12 cellular contexts compared by ENCODE assay signal in the genomic region with DNA sequence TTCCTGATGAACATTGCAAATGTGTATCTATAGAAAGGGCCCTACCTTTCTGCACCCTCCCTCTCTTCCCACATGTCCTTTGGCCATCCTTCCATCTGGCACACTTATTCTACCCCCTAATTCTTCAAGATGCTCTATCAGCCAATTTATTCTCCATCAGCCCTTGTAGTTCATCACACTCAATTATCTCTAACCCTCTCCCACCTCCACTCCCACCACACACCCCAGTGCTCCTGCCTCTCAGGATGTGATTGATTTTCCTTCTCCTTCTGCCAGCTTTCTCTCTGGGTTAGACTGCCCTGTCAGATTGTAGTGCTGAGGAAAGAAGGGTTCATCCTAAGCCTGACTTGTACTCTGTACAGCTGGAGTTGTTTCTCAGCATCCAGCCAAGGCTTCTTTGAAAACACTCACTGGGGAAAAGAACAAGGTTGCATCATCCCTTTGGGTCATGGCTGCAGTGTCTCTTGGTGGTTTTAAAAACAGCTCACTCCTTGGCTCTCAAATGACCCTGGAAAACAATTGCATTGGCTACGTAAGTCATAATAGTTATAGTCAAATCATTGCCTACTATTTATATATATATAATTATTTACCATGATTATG.
A peak's percentile ranks its signal among the peaks of the same experiment; 100 is the strongest.
DNase-seq lines count a peak whose midpoint lies in the region; ATAC-seq and TF ChIP-seq lines count a peak whose summit lies in the region.
"Had no signal": no experiment of that assay in that cellular context is flagged by ENCODE, and none has a peak within 500 bp of the region (broad histone marks: within the 10 kb centered on the region; RNA-seq: fewer than 3 reads in every experiment).

No MANE protein-coding gene starts in this region.

- H3K27ac ChIP-seq in BLaER1 treated with 17β-estradiol and CSF1 and Interleukin-3, amounts not matched to agents 10 nM and 100 nM: peak overlapping the region in 5 of 11 experiments; percentile 2 to 57 (median 36); a peak in 8 of 22 replicates
- no peak overlapping the region for H3K27ac ChIP-seq in CD8-positive, alpha-beta T cell (ENCODE audit: low read depth, low read length)

- H3K9me3 ChIP-seq in BLaER1 treated with 17β-estradiol and CSF1 and Interleukin-3, amounts not matched to agents 10 nM and 100 nM (replicated peaks in 1 of 11): peaks cover 0 to 9% (median 5%) of the 10 kb centered on the region in 11 experiments; a peak in 7 of 22 replicates
- H3K9me3 ChIP-seq in CD8-positive, alpha-beta T cell (ENCODE audit: low read length): no peaks in the 10 kb centered on the region
- H3K9me3 ChIP-seq: BE2C had no signal

- DNase-seq in NCI-H524 (lab: John Stamatoyannopoulos, UW) (peak; percentile 42 to 77), fibroblast of the aortic adventitia (ENCODE audit: low read depth) (peak; percentile 64), neural crest cell (ENCODE audit: low read depth, low spot score) (no peak), ecto neural progenitor cell (ENCODE audit: low spot score) (no peak)
- DNase-seq in activated T-cell treated with anti-CD3 and anti-CD28 coated beads, Interleukin-2, amount 50 U/mL, for 72 hours: no peak
- DNase-seq in CD8-positive, alpha-beta T cell: no peak
- DNase-seq: BE2C, NCI-H2029, RPMI8226 had no signal

- peaks cover 27 to 50% (median 43%) of the 10 kb centered on the region in 10 experiments for H3K4me1 ChIP-seq in BLaER1 treated with 17β-estradiol and CSF1 and Interleukin-3, amounts not matched to agents 10 nM and 100 nM
- H3K4me1 ChIP-seq in CD8-positive, alpha-beta T cell (ENCODE audit: insufficient read depth, low read length): no peaks in the 10 kb centered on the region
- H3K4me1 ChIP-seq: BE2C had no signal

- intact Hi-C loops in CD8-positive, alpha-beta T cell (cut with DNase I, micrococcal nuclease): no loop called here

- H3K36me3 Mint-ChIP-seq in neural crest cell (ENCODE audit: low read depth): peaks cover 11% of the 10 kb centered on the region
- no peaks in the 10 kb centered on the region for H3K36me3 Mint-ChIP-seq in activated T-cell treated with anti-CD3 and anti-CD28 coated beads, Interleukin-2, amount 50 U/mL, for 72 hours (ENCODE audit: insufficient read depth in 2 of 2)
- no peaks in the 10 kb centered on the region for H3K36me3 Mint-ChIP-seq in CD8-positive, alpha-beta T cell

- POLR2A ChIA-PET in CD8-positive, alpha-beta T cell (lab: Charles Lee): no interaction called here

- H3K36me3 ChIP-seq in BLaER1 treated with 17β-estradiol and CSF1 and Interleukin-3, amounts not matched to agents 10 nM and 100 nM: no peaks in the 10 kb centered on the region
- no peaks in the 10 kb centered on the region for H3K36me3 ChIP-seq in CD8-positive, alpha-beta T cell (ENCODE audit: insufficient read depth, low read length)
- H3K36me3 ChIP-seq: BE2C had no signal

- no peaks in the 10 kb centered on the region for H3K27me3 Mint-ChIP-seq in neural crest cell (ENCODE audit: low read depth)
- H3K27me3 Mint-ChIP-seq in activated T-cell treated with anti-CD3 and anti-CD28 coated beads, Interleukin-2, amount 50 U/mL, for 72 hours (ENCODE audit: low read depth): peaks cover 20% of the 10 kb centered on the region
- H3K27me3 Mint-ChIP-seq in CD8-positive, alpha-beta T cell (ENCODE audit: low read depth): peaks cover 13% of the 10 kb centered on the region
- H3K27me3 Mint-ChIP-seq: type B pancreatic cell had no signal

- peak overlapping the region; percentile 37 to 74 (median 67) for H3K4me2 ChIP-seq in BLaER1 treated with 17β-estradiol and CSF1 and Interleukin-3, amounts not matched to agents 10 nM and 100 nM

- no peak overlapping the region for H3K4me3 ChIP-seq in BLaER1 treated with 17β-estradiol and CSF1 and Interleukin-3, amounts not matched to agents 10 nM and 100 nM
- no peak overlapping the region for H3K4me3 ChIP-seq in fibroblast of the aortic adventitia (ENCODE audit: low read depth, low read length)
- H3K4me3 ChIP-seq in CD8-positive, alpha-beta T cell (ENCODE audit: low read depth, low read length): no peak overlapping the region

- no peaks in the 10 kb centered on the region for H4K20me1 ChIP-seq in BLaER1 treated with 17β-estradiol and CSF1 and Interleukin-3, amounts not matched to agents 10 nM and 100 nM

- peak overlapping the region; percentile 54 for H3K27ac Mint-ChIP-seq in neural crest cell (ENCODE audit: unreplicated experiment)
- no peak overlapping the region for H3K27ac Mint-ChIP-seq in activated T-cell treated with anti-CD3 and anti-CD28 coated beads, Interleukin-2, amount 50 U/mL, for 72 hours
- H3K27ac Mint-ChIP-seq in CD8-positive, alpha-beta T cell: no peak overlapping the region
- H3K27ac Mint-ChIP-seq: type B pancreatic cell had no signal

- no peak for TF ChIP-seq CTCF in fibroblast of the aortic adventitia (IDR thresholded peaks at IDR 0.05; ENCODE audit: insufficient read depth, low read length)
- TF ChIP-seq CTCF in neural crest cell (conservative IDR thresholded peaks at IDR 0.05): no peak
- TF ChIP-seq CTCF in CD8-positive, alpha-beta T cell (IDR thresholded peaks at IDR 0.05): no peak

- H3K27me3 ChIP-seq in BLaER1 treated with 17β-estradiol and CSF1 and Interleukin-3, amounts not matched to agents 10 nM and 100 nM: no peaks in the 10 kb centered on the region
- H3K27me3 ChIP-seq in CD8-positive, alpha-beta T cell (ENCODE audit: insufficient read depth, low read length): no peaks in the 10 kb centered on the region
- H3K27me3 ChIP-seq: BE2C had no signal

- no peak overlapping the region for H3K4me3 Mint-ChIP-seq in neural crest cell
- H3K4me3 Mint-ChIP-seq in activated T-cell treated with anti-CD3 and anti-CD28 coated beads, Interleukin-2, amount 50 U/mL, for 72 hours: no peak overlapping the region
- H3K4me3 Mint-ChIP-seq in CD8-positive, alpha-beta T cell: no peak overlapping the region
- H3K4me3 Mint-ChIP-seq: type B pancreatic cell had no signal

- H3K9ac ChIP-seq in BLaER1 treated with 17β-estradiol and CSF1 and Interleukin-3, amounts not matched to agents 10 nM and 100 nM: 0 out of 22 replicates have a peak overlapping the region, but pooled peaks of 1 of the 11 experiments have one; percentile 6

- H3K4me1 Mint-ChIP-seq in neural crest cell: peaks cover 51% of the 10 kb centered on the region
- peaks cover 10% of the 10 kb centered on the region for H3K4me1 Mint-ChIP-seq in activated T-cell treated with anti-CD3 and anti-CD28 coated beads, Interleukin-2, amount 50 U/mL, for 72 hours (ENCODE audit: low read depth)
- no peaks in the 10 kb centered on the region for H3K4me1 Mint-ChIP-seq in CD8-positive, alpha-beta T cell (ENCODE audit: low read depth)

- peaks cover 5% of the 10 kb centered on the region for H3K9me3 Mint-ChIP-seq in neural crest cell
- H3K9me3 Mint-ChIP-seq in activated T-cell treated with anti-CD3 and anti-CD28 coated beads, Interleukin-2, amount 50 U/mL, for 72 hours: no peaks in the 10 kb centered on the region
- H3K9me3 Mint-ChIP-seq in CD8-positive, alpha-beta T cell: no peaks in the 10 kb centered on the region
- H3K9me3 Mint-ChIP-seq: type B pancreatic cell had no signal

- no peak for ATAC-seq in activated T-cell treated with anti-CD3 and anti-CD28 coated beads, Interleukin-2, amount 50 U/mL, for 72 hours (replicated peaks in 1 of 2)
- no peak for ATAC-seq in HG02642 (IDR thresholded peaks at IDR 0.05; ENCODE audit: poor library complexity, unreplicated experiment)
- ATAC-seq in CD8-positive, alpha-beta T cell: no peak

- CTCF ChIA-PET in CD8-positive, alpha-beta T cell (lab: Charles Lee): no interaction called here

Comparison
In these comparisons a context has a peak if more than half of its experiments do, and no peak if none do; other contexts are left out.
1. DNase-seq: peak in NCI-H524 (2 of 2) and fibroblast of the aortic adventitia (single experiment); none in neural crest cell (single experiment), ecto neural progenitor cell (single experiment), activated T-cell treated with anti-CD3 and anti-CD28 coated beads, Interleukin-2, amount 50 U/mL, for 72 hours (0 of 2) and CD8-positive, alpha-beta T cell (0 of 7).